8 cellular contexts compared by ENCODE assay signal in the genomic region with DNA sequence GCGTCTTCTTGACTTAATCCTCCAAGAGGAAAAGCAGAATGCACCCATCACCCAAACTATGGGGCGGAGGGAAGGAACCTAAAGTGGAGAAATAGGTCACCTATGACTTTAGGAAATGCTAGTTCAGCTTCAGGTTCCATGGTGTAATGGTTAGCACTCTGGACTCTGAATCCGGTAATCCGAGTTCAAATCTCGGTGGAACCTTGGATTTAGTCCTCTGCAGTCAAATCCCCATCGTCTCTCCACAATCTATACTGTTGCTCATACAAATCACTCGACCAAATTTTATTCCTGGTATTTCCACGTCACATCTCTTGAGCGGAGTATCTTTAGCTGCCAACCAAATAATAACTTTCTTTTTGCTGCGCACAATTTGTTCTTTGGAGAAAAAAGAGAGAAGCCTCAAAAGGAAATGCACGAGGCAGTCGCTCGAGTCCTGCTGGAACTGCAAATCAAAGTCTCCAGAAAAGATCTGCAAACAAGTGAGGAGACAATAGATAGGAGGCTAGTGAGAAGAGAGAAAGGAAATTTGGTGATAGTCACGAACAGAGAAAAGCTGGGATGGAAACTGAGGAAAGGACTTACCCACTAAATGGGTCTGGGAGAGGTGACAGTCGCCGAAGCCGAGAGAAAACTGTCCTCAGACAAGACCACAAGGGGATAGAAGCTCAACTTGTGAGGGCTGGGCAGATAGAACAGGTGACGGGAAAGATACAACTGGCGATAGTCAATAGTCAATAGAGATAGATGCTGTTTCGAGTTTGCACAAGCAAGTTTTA. TPM values are rescaled to one million over a fixed set of nuclear protein-coding genes. Genes with fewer than 3 reads are reported as not detected.
DNase-seq lines count a peak whose midpoint lies in the region; ATAC-seq, FAIRE-seq and TF ChIP-seq lines count a peak whose summit lies in the region.

No MANE protein-coding gene starts in this region.

- no peaks in the 10 kb centered on the region for H3K36me3 ChIP-seq in psoas muscle (ENCODE audit: insufficient read depth in 1 of 2, low read depth in 1 of 2)

- peaks cover 28 to 94% (median 34%) of the 10 kb centered on the region in 3 donors for H3K27me3 ChIP-seq in psoas muscle (ENCODE audit: insufficient read depth in 3 of 3, low read length in 2 of 3)

- H3K36me3 Mint-ChIP-seq in activated naive CD8-positive, alpha-beta T cell treated with anti-CD3 and anti-CD28 coated beads, Interleukin-2, amount 50 U/mL, for 24 hours (ENCODE audit: low read depth): peaks cover 19% of the 10 kb centered on the region

- peak; percentile 39 for ATAC-seq in activated naive CD8-positive, alpha-beta T cell treated with anti-CD3 and anti-CD28 coated beads, Interleukin-2, amount 50 U/mL, for 24 hours
- ATAC-seq in psoas muscle (no peak), HG03571 (IDR thresholded peaks at IDR 0.05; ENCODE audit: unreplicated experiment) (no peak)

- POLR2A ChIA-PET in RWPE1 (lab: Yijun Ruan, JAX; ENCODE audit: low non-redundant PET): interaction anchor here (0.7 kb wide), 1 partner anchor 44 kb away, joined by 3 read pairs; no protein-coding TSS in a partner anchor

- H3K27ac Mint-ChIP-seq in activated naive CD8-positive, alpha-beta T cell treated with anti-CD3 and anti-CD28 coated beads, Interleukin-2, amount 50 U/mL, for 24 hours: peak overlapping the region; percentile 41

- H3K9me3 Mint-ChIP-seq in activated naive CD8-positive, alpha-beta T cell treated with anti-CD3 and anti-CD28 coated beads, Interleukin-2, amount 50 U/mL, for 24 hours: peaks cover 57% of the 10 kb centered on the region

- peak overlapping the region; percentile 22 for H3K4me3 Mint-ChIP-seq in activated naive CD8-positive, alpha-beta T cell treated with anti-CD3 and anti-CD28 coated beads, Interleukin-2, amount 50 U/mL, for 24 hours

- H3K9me3 ChIP-seq in psoas muscle: no peaks in the 10 kb centered on the region

- no peak for TF ChIP-seq CTCF in D721Med (IDR thresholded peaks at IDR 0.05; ENCODE audit: insufficient read depth, missing control alignments)
- TF ChIP-seq CTCF in psoas muscle (IDR thresholded peaks at IDR 0.05): no peak
- no peak for TF ChIP-seq CTCF in RWPE1 (conservative IDR thresholded peaks at IDR 0.05; ENCODE audit: low read depth)

- H3K4me1 ChIP-seq in psoas muscle: no peaks in the 10 kb centered on the region

- intact Hi-C loops in psoas muscle (cut with DNase I): no loop called here

- DNase-seq in D721Med (ENCODE audit: insufficient read length, low spot score): no peak
- DNase-seq in LHCN-M2 (ENCODE audit: low read depth): peak; percentile 82
- no peak for DNase-seq in activated naive CD8-positive, alpha-beta T cell treated with anti-CD3 and anti-CD28 coated beads, Interleukin-2, amount 50 U/mL, for 24 hours
- peak; percentile 28 for DNase-seq in left kidney (ENCODE audit: low read depth, low spot score)
- no peak for DNase-seq in psoas muscle
- no peak for DNase-seq in mucosa of gallbladder (ENCODE audit: low spot score)
- no peak for DNase-seq in RWPE1 (ENCODE audit: low spot score)

- peak; percentile 11 for FAIRE-seq in D721Med (lab: Jason Lieb, UNC)

- H3K4me1 Mint-ChIP-seq in activated naive CD8-positive, alpha-beta T cell treated with anti-CD3 and anti-CD28 coated beads, Interleukin-2, amount 50 U/mL, for 24 hours: peaks cover 9% of the 10 kb centered on the region

- H3K27me3 Mint-ChIP-seq in activated naive CD8-positive, alpha-beta T cell treated with anti-CD3 and anti-CD28 coated beads, Interleukin-2, amount 50 U/mL, for 24 hours: peaks cover 89% of the 10 kb centered on the region

- CTCF ChIA-PET in RWPE1 (lab: Yijun Ruan, JAX): interaction anchor here (0.8 to 1.1 kb wide), 2 partner anchors 44 to 81 kb away, joined by 4 to 7 read pairs; no protein-coding TSS in a partner anchor

- 4 to 6% (median 4%) methylated on average over 20 of the region's 20 CpGs for WGBS in psoas muscle, 3 donors

- no peak overlapping the region for H3K4me3 ChIP-seq in psoas muscle

- H3K27ac ChIP-seq in psoas muscle (no peak overlapping the region), RWPE1 (no peak overlapping the region)

RNA-seq across cellular contexts. Expression of gene POM121L2, which starts 16.6 kb away (rescaled TPM):
- total RNA-seq in LHCN-M2 (2014; rRNA removed) (not detected in 2 replicates), psoas muscle (not detected), mucosa of gallbladder (not detected)
- not detected for polyA plus RNA-seq in LHCN-M2 (2012)
- polyA plus RNA-seq in psoas muscle: under 1 TPM in 1 of 3 donors, not detected in 2; 0.08 TPM

RNA-seq across cellular contexts. Expression of gene PRSS16, which starts 48.0 kb away (rescaled TPM):
- not detected in 2 replicates for total RNA-seq in LHCN-M2 (2014; rRNA removed)
- not detected for polyA plus RNA-seq in LHCN-M2 (2012)
- not detected for total RNA-seq in psoas muscle
- polyA plus RNA-seq in psoas muscle: under 1 TPM in 1 of 3 donors, not detected in 2; 0.08 TPM
- total RNA-seq in mucosa of gallbladder: 35.1 TPM

Comparison
In these comparisons a context has a peak if more than half of its experiments do, and no peak if none do; other contexts are left out.
1. DNase-seq: peak in LHCN-M2 (single experiment) and left kidney (single experiment); none in D721Med (single experiment), activated naive CD8-positive, alpha-beta T cell treated with anti-CD3 and anti-CD28 coated beads, Interleukin-2, amount 50 U/mL, for 24 hours (single experiment), psoas muscle (0 of 2), mucosa of gallbladder (single experiment) and RWPE1 (single experiment).
2. RNA of gene PRSS16, which starts 48.0 kb away (total RNA-seq): 35.1 TPM in mucosa of gallbladder (single experiment); not detected in psoas muscle and not detected in LHCN-M2; every median in the first group is over 10 times any median in the second.